Comparison of ENCODE assay signal across 17 cellular contexts in genomic region chr10:99595770-99596465, GRCh38. TPM values are rescaled to one million over a fixed set of nuclear protein-coding genes. Genes with fewer than 3 reads are reported as not detected.
DNase-seq lines count a peak whose midpoint lies in the region; ATAC-seq and TF ChIP-seq lines count a peak whose summit lies in the region.
"Had no signal": no experiment of that assay in that cellular context is flagged by ENCODE, and none has a peak within 500 bp of the region (broad histone marks: within the 10 kb centered on the region; RNA-seq: fewer than 3 reads in every experiment).

No MANE protein-coding gene starts in this region.

- no peak overlapping the region for H3K4me2 ChIP-seq in MM.1S (ENCODE audit: low read depth, low read length)
- H3K4me2 ChIP-seq: BLaER1 treated with 17β-estradiol and CSF1 and Interleukin-3, amounts not matched to agents 10 nM and 100 nM had no signal

- no peaks in the 10 kb centered on the region for H3K9me2 ChIP-seq in MM.1S (replicated peaks; ENCODE audit: insufficient read depth, low read length)

- peak; percentile 74 for ATAC-seq in mucosa of descending colon
- ATAC-seq in Right ventricle myocardium inferior = no peak
- ATAC-seq: activated CD8-positive, alpha-beta memory T cell treated with anti-CD3 and anti-CD28 coated beads, Interleukin-2, amount 10 ng/mL, durations not matched to agents 7 days and 5 days; activated naive CD8-positive, alpha-beta T cell treated with anti-CD3 and anti-CD28 coated beads, Interleukin-2, amount 50 U/mL, for 24 hours had no signal

- TF ChIP-seq CTCF in colonic mucosa (IDR thresholded peaks at IDR 0.05) = no peak
- TF ChIP-seq CTCF in mucosa of descending colon (IDR thresholded peaks at IDR 0.05) = no peak
- TF ChIP-seq CTCF in MM.1S (IDR thresholded peaks at IDR 0.05; ENCODE audit: low read length) = no peak

- H3K9ac ChIP-seq in colonic mucosa (ENCODE audit: low read depth in 2 of 2, low read length in 2 of 2) (peak overlapping the region in 1 of 2 donors; percentile 42), MM.1S (ENCODE audit: low read length) (no peak overlapping the region)
- H3K9ac ChIP-seq: BLaER1 treated with 17β-estradiol and CSF1 and Interleukin-3, amounts not matched to agents 10 nM and 100 nM had no signal

- H3K4me1 ChIP-seq in colonic mucosa = peaks cover 7% of the 10 kb centered on the region
- peaks cover 21% of the 10 kb centered on the region for H3K4me1 ChIP-seq in mucosa of descending colon (ENCODE audit: low read depth)
- no peaks in the 10 kb centered on the region for H3K4me1 ChIP-seq in MM.1S (ENCODE audit: low read length)

- H3K27ac ChIP-seq in colonic mucosa (peak overlapping the region; percentile 59), MM.1S (ENCODE audit: low read length) (no peak overlapping the region)
- H3K27ac ChIP-seq: 22Rv1; BLaER1 treated with 17β-estradiol and CSF1 and Interleukin-3, amounts not matched to agents 10 nM and 100 nM; ovary had no signal

- intact Hi-C loops in colonic mucosa (cut with DNase I) = no loop called here
- intact Hi-C loops in mucosa of descending colon (cut with DNase I, micrococcal nuclease) = no loop called here
- intact Hi-C loops in posterior vena cava (cut with DNase I) = no loop called here
- intact Hi-C loops in Right ventricle myocardium inferior (cut with DNase I) = no loop called here

- no peak overlapping the region for H3K4me3 ChIP-seq in colonic mucosa
- H3K4me3 ChIP-seq in mucosa of descending colon = no peak overlapping the region
- no peak overlapping the region for H3K4me3 ChIP-seq in MM.1S (ENCODE audit: low read length)
- H3K4me3 ChIP-seq: BLaER1 treated with 17β-estradiol and CSF1 and Interleukin-3, amounts not matched to agents 10 nM and 100 nM; ovary had no signal

- H3K79me2 ChIP-seq in MM.1S (ENCODE audit: low read length) = no peaks in the 10 kb centered on the region

- H3K9me3 ChIP-seq in colonic mucosa = no peaks in the 10 kb centered on the region
- H3K9me3 ChIP-seq in mucosa of descending colon = no peaks in the 10 kb centered on the region
- H3K9me3 ChIP-seq in MM.1S (replicated peaks; ENCODE audit: insufficient read depth, low read length) = no peaks in the 10 kb centered on the region
- H3K9me3 ChIP-seq: BLaER1 treated with 17β-estradiol and CSF1 and Interleukin-3, amounts not matched to agents 10 nM and 100 nM; ovary had no signal

- no peaks in the 10 kb centered on the region for H3K27me3 ChIP-seq in colonic mucosa
- H3K27me3 ChIP-seq in MM.1S (replicated peaks; ENCODE audit: insufficient read depth, low read length) = no peaks in the 10 kb centered on the region
- H3K27me3 ChIP-seq: BLaER1 treated with 17β-estradiol and CSF1 and Interleukin-3, amounts not matched to agents 10 nM and 100 nM; ovary had no signal

- H3F3A ChIP-seq in MM.1S (ENCODE audit: insufficient read depth, low read length) = no peaks in the 10 kb centered on the region

- H3K36me3 ChIP-seq in colonic mucosa (no peaks in the 10 kb centered on the region), mucosa of descending colon (ENCODE audit: low read depth) (no peaks in the 10 kb centered on the region), MM.1S (replicated peaks; ENCODE audit: insufficient read depth, low read length) (no peaks in the 10 kb centered on the region)
- H3K36me3 ChIP-seq: BLaER1 treated with 17β-estradiol and CSF1 and Interleukin-3, amounts not matched to agents 10 nM and 100 nM; ovary had no signal

- DNase-seq in DMS53 (lab: John Stamatoyannopoulos, UW) (peak; percentile 6), DMS53 treated with DMSO at 0.1 percent for 48 hours (lab: John Stamatoyannopoulos, UW; ENCODE audit: unreplicated experiment) (no peak), colonic mucosa (no peak), mucosa of descending colon (peak in 2 of 3 donors; percentile 35 to 55), NCI-H1436 treated with DMSO at 0.1 percent for 48 hours (lab: John Stamatoyannopoulos, UW) (no peak), posterior vena cava (ENCODE audit: low spot score) (no peak), Right ventricle myocardium inferior (ENCODE audit: missing footprints) (no peak), MM.1S (no peak)
- DNase-seq: activated CD8-positive, alpha-beta memory T cell treated with anti-CD3 and anti-CD28 coated beads, Interleukin-2, amount 10 ng/mL, durations not matched to agents 7 days and 5 days; activated naive CD8-positive, alpha-beta T cell treated with anti-CD3 and anti-CD28 coated beads, Interleukin-2, amount 50 U/mL, for 24 hours; DMS 273 treated with DMSO at 0.1 percent for 48 hours; NCI-H1105; NCI-H526 treated with DMSO at 0.1 percent for 48 hours; ovary; stimulated activated CD4-positive, alpha-beta T cell treated with anti-CD3 and anti-CD28 coated beads, Interleukin-4, amount 100 ng/mL, for 4 hours had no signal

- no peak overlapping the region for H2AFZ ChIP-seq in MM.1S (ENCODE audit: low read length)

- H4K20me1 ChIP-seq in MM.1S (ENCODE audit: insufficient read depth, low read length) = no peaks in the 10 kb centered on the region
- H4K20me1 ChIP-seq: BLaER1 treated with 17β-estradiol and CSF1 and Interleukin-3, amounts not matched to agents 10 nM and 100 nM had no signal

RNA-seq across cellular contexts. Expression of gene SLC25A28, which starts 24.3 kb away (rescaled TPM):
- total RNA-seq in colonic mucosa (10 to 100 TPM; 29.6 to 38.7 TPM), mucosa of descending colon (10 to 100 TPM; 38.2 to 64.4 (median 39.6) TPM), posterior vena cava (10 to 100 TPM; 42.2 to 44.3 TPM), Right ventricle myocardium inferior (38.2 TPM)

Comparison
In these comparisons a context has a peak if more than half of its experiments do, and no peak if none do; other contexts are left out.
1. DNase-seq: peak in DMS53 (single experiment) and mucosa of descending colon (2 of 3); none in DMS53 treated with DMSO at 0.1 percent for 48 hours (single experiment), colonic mucosa (single experiment), NCI-H1436 treated with DMSO at 0.1 percent for 48 hours (single experiment), posterior vena cava (single experiment), Right ventricle myocardium inferior (single experiment) and MM.1S (single experiment).